27 cellular contexts compared by ENCODE assay signal in genomic region chr4:185825737-185826136, GRCh38. TPM values are rescaled to one million over a fixed set of nuclear protein-coding genes. Genes with fewer than 3 reads are reported as not detected.
"Had no signal": no experiment of that assay in that cellular context is flagged by ENCODE, and none has a peak within 500 bp of the region (broad histone marks: within the 10 kb centered on the region; RNA-seq: fewer than 3 reads in every experiment).

No MANE protein-coding gene starts in this region.

- H3K4me1 ChIP-seq: adrenal gland, ascending aorta, foreskin keratinocyte, suprapubic skin had no signal

- DNase-seq: activated CD8-positive, alpha-beta T cell treated with anti-CD3 and anti-CD28 coated beads, Interleukin-2, amount 10 ng/mL, durations not matched to agents 7 days and 5 days; activated effector memory CD4-positive, alpha-beta T cell treated with anti-CD3 and anti-CD28 coated beads, Interleukin-2, amount 50 U/mL, for 16 hours; activated naive CD4-positive, alpha-beta T cell treated with anti-CD3 and anti-CD28 coated beads for 36 hours; activated naive CD8-positive, alpha-beta T cell treated with anti-CD3 and anti-CD28 coated beads for 36 hours; adrenal gland; brain microvascular endothelial cell; caudate nucleus; cortex of kidney; effector memory CD8-positive, alpha-beta T cell; foreskin keratinocyte; heart left ventricle; hypothalamus; immature natural killer cell; kidney; natural killer cell; posterior cingulate gyrus; right cardiac atrium; stimulated activated CD4-positive, alpha-beta T cell treated with anti-CD3 and anti-CD28 coated beads, Interleukin-15, amount 100 ng/mL, for 24 hours; stimulated activated CD4-positive, alpha-beta T cell treated with anti-CD3 and anti-CD28 coated beads, Interleukin-2, amount 100 ng/mL, for 24 hours; stimulated activated naive B cell treated with anti-CD40 and anti-IgM and Interleukin-4, amounts not matched to agents 10 μg/mL and 1 μg/mL and 100 μg/mL, for 72 hours; T-helper 2 cell had no signal

- H2AFZ ChIP-seq: neural progenitor cell had no signal

- H3K27ac ChIP-seq: adrenal gland, ascending aorta, brain microvascular endothelial cell, foreskin keratinocyte, heart left ventricle, neural progenitor cell, suprapubic skin, tibial nerve had no signal

- H3K9ac ChIP-seq: neural progenitor cell had no signal

- ATAC-seq: activated CD8-positive, alpha-beta T cell treated with anti-CD3 and anti-CD28 coated beads, Interleukin-2, amount 10 ng/mL, durations not matched to agents 7 days and 5 days; effector memory CD8-positive, alpha-beta T cell; foreskin keratinocyte; heart left ventricle; natural killer cell; right cardiac atrium; stimulated activated naive B cell treated with anti-CD40 and anti-IgM and Interleukin-4, amounts not matched to agents 10 μg/mL and 1 μg/mL and 100 μg/mL, for 72 hours; WTC11 had no signal

- H3K4me3 ChIP-seq: adrenal gland, ascending aorta, heart left ventricle, neural progenitor cell, suprapubic skin, tibial nerve had no signal

- H3K36me3 ChIP-seq: adrenal gland, ascending aorta, brain microvascular endothelial cell, heart left ventricle, neural progenitor cell, suprapubic skin, tibial nerve had no signal

- H3K27me3 ChIP-seq: adrenal gland, ascending aorta, brain microvascular endothelial cell, foreskin keratinocyte, heart left ventricle, neural progenitor cell, suprapubic skin, tibial nerve had no signal

- H3K9me3 ChIP-seq: adrenal gland, ascending aorta, heart left ventricle, suprapubic skin, tibial nerve had no signal

- H3K4me2 ChIP-seq: neural progenitor cell had no signal

RNA-seq across cellular contexts. Expression of gene SORBS2, which starts 13.7 kb away (rescaled TPM):
- total RNA-seq: activated CD8-positive, alpha-beta T cell treated with anti-CD3 and anti-CD28 coated beads, Interleukin-2, amount 10 ng/mL, durations not matched to agents 7 days and 5 days; activated naive CD4-positive, alpha-beta T cell treated with anti-CD3 and anti-CD28 coated beads for 36 hours; activated naive CD8-positive, alpha-beta T cell treated with anti-CD3 and anti-CD28 coated beads for 36 hours; activated T-helper 1 cell treated with anti-CD3 and anti-CD28 coated beads, Interleukin-12 subunit alpha, Interleukin-12 subunit beta, Interleukin-2, Interleukin-4 antibody, amounts not matched to agents 30 ng/mL and 10 ng/mL and 1 ng/mL, durations not matched to agents 14 hours and 24 hours and 36 hours had no signal
